ENCODE assay signal across 6 cellular contexts in the genomic region with DNA sequence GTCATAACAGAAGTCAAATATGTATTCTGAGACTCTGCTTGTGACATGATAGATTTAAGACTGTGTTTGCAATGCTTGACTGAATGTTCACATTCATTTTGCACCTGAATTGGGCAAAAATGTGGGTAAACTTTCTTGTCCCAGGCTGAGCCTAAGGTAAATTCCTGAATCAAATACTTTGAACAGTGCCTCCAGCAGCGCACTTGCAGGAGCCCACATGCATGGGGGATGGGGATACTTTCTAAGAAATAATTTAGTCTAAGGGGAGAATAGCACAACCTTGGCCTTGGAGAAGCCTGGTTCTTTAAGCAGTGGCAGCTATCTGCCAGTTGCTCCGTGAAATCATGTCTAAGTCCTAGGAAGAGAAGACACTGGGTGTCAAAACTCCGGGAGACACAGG.
"Had no signal": no experiment of that assay in that cellular context is flagged by ENCODE, and none has a peak within 500 bp of the region (broad histone marks: within the 10 kb centered on the region; RNA-seq: fewer than 3 reads in every experiment).

No MANE protein-coding gene starts in this region.

- H3K36me3 Mint-ChIP-seq: IgD-negative memory B cell had no signal

- H3K4me3 Mint-ChIP-seq: H9, IgD-negative memory B cell had no signal

- FAIRE-seq: H54 had no signal

- H3K9me3 Mint-ChIP-seq: H9 had no signal

- DNase-seq: GOT3, H9, HCEC 1CT, KBM-7 had no signal
